In the genomic region with DNA sequence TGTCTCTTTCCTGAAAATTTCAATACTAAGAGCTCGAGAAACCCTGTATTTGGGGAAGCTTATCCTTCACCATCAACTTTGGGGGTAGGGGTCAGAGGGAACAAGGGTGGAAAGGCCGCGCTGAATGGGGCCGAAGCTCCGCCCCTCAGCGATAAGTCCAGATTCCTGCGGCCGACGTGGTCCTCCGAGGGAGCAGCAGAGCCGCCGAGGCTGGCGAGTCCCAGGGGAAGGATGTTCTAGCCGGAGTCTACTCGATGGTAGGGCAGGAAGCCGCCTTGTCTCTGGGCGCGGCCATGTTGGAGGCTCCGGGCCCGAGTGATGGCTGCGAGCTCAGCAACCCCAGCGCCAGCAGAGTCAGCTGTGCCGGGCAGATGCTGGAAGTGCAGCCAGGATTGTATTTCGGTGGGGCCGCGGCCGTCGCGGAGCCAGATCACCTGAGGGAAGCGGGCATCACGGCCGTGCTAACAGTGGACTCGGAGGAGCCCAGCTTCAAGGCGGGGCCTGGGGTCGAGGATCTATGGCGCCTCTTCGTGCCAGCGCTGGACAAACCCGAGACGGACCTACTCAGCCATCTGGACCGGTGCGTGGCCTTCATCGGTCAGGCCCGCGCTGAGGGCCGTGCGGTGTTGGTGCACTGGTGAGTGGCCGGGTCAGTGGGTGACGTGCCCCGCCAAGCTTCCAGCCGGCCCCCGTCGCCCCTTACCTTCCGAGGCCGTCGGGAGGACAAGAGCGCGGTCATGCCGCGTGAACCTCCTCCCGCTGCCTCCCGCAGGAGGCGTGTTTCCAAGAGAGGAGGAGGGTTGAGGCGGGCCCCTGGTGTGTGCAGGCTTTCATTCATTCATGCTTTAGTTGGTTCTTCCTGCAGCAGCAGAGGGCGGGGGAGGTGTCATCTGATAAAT, we compare ENCODE assay signal across 1 cellular context.
TF ChIP-seq lines count a peak whose summit lies in the region.

A gene with protein sequence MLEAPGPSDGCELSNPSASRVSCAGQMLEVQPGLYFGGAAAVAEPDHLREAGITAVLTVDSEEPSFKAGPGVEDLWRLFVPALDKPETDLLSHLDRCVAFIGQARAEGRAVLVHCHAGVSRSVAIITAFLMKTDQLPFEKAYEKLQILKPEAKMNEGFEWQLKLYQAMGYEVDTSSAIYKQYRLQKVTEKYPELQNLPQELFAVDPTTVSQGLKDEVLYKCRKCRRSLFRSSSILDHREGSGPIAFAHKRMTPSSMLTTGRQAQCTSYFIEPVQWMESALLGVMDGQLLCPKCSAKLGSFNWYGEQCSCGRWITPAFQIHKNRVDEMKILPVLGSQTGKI (plus strand): TSS at position 278 of the 899 bp plus-strand sequence. CDS start 16 bp downstream, at position 294.

TF ChIP-seq in HepG2, 621 proteins besides CTCF, POLR2A, EP300 and RAD21 (continued from another document and continues in another):
- TF ChIP-seq, protein P1, sequence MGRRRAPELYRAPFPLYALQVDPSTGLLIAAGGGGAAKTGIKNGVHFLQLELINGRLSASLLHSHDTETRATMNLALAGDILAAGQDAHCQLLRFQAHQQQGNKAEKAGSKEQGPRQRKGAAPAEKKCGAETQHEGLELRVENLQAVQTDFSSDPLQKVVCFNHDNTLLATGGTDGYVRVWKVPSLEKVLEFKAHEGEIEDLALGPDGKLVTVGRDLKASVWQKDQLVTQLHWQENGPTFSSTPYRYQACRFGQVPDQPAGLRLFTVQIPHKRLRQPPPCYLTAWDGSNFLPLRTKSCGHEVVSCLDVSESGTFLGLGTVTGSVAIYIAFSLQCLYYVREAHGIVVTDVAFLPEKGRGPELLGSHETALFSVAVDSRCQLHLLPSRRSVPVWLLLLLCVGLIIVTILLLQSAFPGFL (CRISPR knock-in tag; IDR thresholded peaks at IDR 0.05), result no peak
- TF ChIP-seq TCF12 (IDR thresholded peaks at IDR 0.05) (no peak), TCF12 (CRISPR knock-in tag; IDR thresholded peaks at IDR 0.05) (peak; percentile 68; the same call in 1 of the 2 replicates), ZNF331 (CRISPR knock-in tag; IDR thresholded peaks at IDR 0.05) (peak; percentile 53), HMG20A (CRISPR knock-in tag; IDR thresholded peaks at IDR 0.05; ENCODE audit: borderline replicate concordance) (no peak), DPF2 (CRISPR knock-in tag; IDR thresholded peaks at IDR 0.05; ENCODE audit: borderline replicate concordance, low read depth) (no peak), MBNL3 (CRISPR knock-in tag; conservative IDR thresholded peaks at IDR 0.05) (no peak), HMGA1 (CRISPR knock-in tag; conservative IDR thresholded peaks at IDR 0.05) (no peak), ZNF569 (CRISPR knock-in tag; IDR thresholded peaks at IDR 0.05; ENCODE audit: borderline replicate concordance) (no peak; the same call in 1 of the 2 replicates), ZNF547 (CRISPR knock-in tag; IDR thresholded peaks at IDR 0.05) (no peak; the same call in 1 of the 2 replicates), ZNF713 (CRISPR knock-in tag; IDR thresholded peaks at IDR 0.05) (no peak), ZZZ3 (CRISPR knock-in tag; IDR thresholded peaks at IDR 0.05; ENCODE audit: borderline replicate concordance) (peak; percentile 41), NKX3-1 (CRISPR knock-in tag; IDR thresholded peaks at IDR 0.05) (peak; percentile 47; the same call in 1 of the 2 replicates), KLF16 (CRISPR knock-in tag; IDR thresholded peaks at IDR 0.05) (peak in 1 of 2 experiments; percentile 58; a peak in 1 of 4 replicates), ATF1 (CRISPR knock-in tag; IDR thresholded peaks at IDR 0.05) (no peak), GLI4 (CRISPR knock-in tag; IDR thresholded peaks at IDR 0.05; ENCODE audit: borderline replicate concordance) (0 out of 2 replicates have a peak, but pooled peaks have one; percentile 4), ZMYM3 (CRISPR knock-in tag; IDR thresholded peaks at IDR 0.05) (peak; percentile 69; the same call in 1 of the 2 replicates), PCBP2 (optimal IDR thresholded peaks at IDR 0.05; ENCODE audit: low read depth, low read length, poor library complexity, severe bottlenecking) (no peak), SNRNP70 (IDR thresholded peaks at IDR 0.05; ENCODE audit: low read depth, low read length) (no peak), NRL (CRISPR knock-in tag; IDR thresholded peaks at IDR 0.05; ENCODE audit: borderline replicate concordance) (peak; percentile 87), SP2 (CRISPR knock-in tag; IDR thresholded peaks at IDR 0.05) (0 out of 2 replicates have a peak, but pooled peaks have one; percentile 35), NCOA5 (CRISPR knock-in tag; IDR thresholded peaks at IDR 0.05) (no peak), FOXA3 (CRISPR knock-in tag; IDR thresholded peaks at IDR 0.05) (peak; percentile 3; the same call in 1 of the 2 replicates), SMC3 (IDR thresholded peaks at IDR 0.05; ENCODE audit: low read length) (no peak), SAP130 (CRISPR knock-in tag; IDR thresholded peaks at IDR 0.05; ENCODE audit: low read depth) (peak; percentile 75), KMT2B (CRISPR knock-in tag; IDR thresholded peaks at IDR 0.05) (peak; percentile 83), ATRX (CRISPR knock-in tag; IDR thresholded peaks at IDR 0.05; ENCODE audit: borderline replicate concordance) (no peak), ISL2 (CRISPR knock-in tag; IDR thresholded peaks at IDR 0.05) (peak; percentile 54; the same call in 1 of the 2 replicates), SMARCE1 (IDR thresholded peaks at IDR 0.05; ENCODE audit: borderline replicate concordance) (no peak), NCOR1 (IDR thresholded peaks at IDR 0.05; ENCODE audit: borderline replicate concordance, low read length) (no peak), MIER3 (CRISPR knock-in tag; IDR thresholded peaks at IDR 0.05; ENCODE audit: borderline replicate concordance) (peak; percentile 60; the same call in 1 of the 2 replicates), NCOA2 (CRISPR knock-in tag; IDR thresholded peaks at IDR 0.05) (peak; percentile 44; the same call in 1 of the 2 replicates), KDM4B (CRISPR knock-in tag; IDR thresholded peaks at IDR 0.05) (no peak), ZNF781 (CRISPR knock-in tag; IDR thresholded peaks at IDR 0.05; ENCODE audit: borderline replicate concordance, not compliant biosample characterization) (peak; percentile 95)
- TF ChIP-seq, protein P2, sequence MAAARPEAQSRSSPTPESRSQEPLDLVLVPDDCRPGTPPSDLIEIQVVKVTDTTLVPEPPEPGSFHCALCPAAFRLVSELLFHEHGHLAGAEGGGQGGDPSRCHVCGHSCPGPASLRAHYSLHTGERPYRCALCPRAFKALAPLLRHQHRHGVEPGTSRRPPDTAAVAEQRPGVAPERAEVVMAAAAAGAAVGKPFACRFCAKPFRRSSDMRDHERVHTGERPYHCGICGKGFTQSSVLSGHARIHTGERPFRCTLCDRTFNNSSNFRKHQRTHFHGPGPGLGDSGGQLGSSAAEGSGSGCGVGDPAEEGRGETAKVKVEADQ (CRISPR knock-in tag; IDR thresholded peaks at IDR 0.05; ENCODE audit: borderline replicate concordance), result peak; percentile 36; the same call in 1 of the 2 replicates
- TF ChIP-seq, protein P3, sequence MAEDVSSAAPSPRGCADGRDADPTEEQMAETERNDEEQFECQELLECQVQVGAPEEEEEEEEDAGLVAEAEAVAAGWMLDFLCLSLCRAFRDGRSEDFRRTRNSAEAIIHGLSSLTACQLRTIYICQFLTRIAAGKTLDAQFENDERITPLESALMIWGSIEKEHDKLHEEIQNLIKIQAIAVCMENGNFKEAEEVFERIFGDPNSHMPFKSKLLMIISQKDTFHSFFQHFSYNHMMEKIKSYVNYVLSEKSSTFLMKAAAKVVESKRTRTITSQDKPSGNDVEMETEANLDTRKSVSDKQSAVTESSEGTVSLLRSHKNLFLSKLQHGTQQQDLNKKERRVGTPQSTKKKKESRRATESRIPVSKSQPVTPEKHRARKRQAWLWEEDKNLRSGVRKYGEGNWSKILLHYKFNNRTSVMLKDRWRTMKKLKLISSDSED (CRISPR knock-in tag; IDR thresholded peaks at IDR 0.05), result no peak
- TF ChIP-seq, protein P4, sequence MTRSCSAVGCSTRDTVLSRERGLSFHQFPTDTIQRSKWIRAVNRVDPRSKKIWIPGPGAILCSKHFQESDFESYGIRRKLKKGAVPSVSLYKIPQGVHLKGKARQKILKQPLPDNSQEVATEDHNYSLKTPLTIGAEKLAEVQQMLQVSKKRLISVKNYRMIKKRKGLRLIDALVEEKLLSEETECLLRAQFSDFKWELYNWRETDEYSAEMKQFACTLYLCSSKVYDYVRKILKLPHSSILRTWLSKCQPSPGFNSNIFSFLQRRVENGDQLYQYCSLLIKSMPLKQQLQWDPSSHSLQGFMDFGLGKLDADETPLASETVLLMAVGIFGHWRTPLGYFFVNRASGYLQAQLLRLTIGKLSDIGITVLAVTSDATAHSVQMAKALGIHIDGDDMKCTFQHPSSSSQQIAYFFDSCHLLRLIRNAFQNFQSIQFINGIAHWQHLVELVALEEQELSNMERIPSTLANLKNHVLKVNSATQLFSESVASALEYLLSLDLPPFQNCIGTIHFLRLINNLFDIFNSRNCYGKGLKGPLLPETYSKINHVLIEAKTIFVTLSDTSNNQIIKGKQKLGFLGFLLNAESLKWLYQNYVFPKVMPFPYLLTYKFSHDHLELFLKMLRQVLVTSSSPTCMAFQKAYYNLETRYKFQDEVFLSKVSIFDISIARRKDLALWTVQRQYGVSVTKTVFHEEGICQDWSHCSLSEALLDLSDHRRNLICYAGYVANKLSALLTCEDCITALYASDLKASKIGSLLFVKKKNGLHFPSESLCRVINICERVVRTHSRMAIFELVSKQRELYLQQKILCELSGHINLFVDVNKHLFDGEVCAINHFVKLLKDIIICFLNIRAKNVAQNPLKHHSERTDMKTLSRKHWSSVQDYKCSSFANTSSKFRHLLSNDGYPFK (CRISPR knock-in tag; IDR thresholded peaks at IDR 0.05; ENCODE audit: borderline replicate concordance), result peak; percentile 99
- TF ChIP-seq, protein P5, sequence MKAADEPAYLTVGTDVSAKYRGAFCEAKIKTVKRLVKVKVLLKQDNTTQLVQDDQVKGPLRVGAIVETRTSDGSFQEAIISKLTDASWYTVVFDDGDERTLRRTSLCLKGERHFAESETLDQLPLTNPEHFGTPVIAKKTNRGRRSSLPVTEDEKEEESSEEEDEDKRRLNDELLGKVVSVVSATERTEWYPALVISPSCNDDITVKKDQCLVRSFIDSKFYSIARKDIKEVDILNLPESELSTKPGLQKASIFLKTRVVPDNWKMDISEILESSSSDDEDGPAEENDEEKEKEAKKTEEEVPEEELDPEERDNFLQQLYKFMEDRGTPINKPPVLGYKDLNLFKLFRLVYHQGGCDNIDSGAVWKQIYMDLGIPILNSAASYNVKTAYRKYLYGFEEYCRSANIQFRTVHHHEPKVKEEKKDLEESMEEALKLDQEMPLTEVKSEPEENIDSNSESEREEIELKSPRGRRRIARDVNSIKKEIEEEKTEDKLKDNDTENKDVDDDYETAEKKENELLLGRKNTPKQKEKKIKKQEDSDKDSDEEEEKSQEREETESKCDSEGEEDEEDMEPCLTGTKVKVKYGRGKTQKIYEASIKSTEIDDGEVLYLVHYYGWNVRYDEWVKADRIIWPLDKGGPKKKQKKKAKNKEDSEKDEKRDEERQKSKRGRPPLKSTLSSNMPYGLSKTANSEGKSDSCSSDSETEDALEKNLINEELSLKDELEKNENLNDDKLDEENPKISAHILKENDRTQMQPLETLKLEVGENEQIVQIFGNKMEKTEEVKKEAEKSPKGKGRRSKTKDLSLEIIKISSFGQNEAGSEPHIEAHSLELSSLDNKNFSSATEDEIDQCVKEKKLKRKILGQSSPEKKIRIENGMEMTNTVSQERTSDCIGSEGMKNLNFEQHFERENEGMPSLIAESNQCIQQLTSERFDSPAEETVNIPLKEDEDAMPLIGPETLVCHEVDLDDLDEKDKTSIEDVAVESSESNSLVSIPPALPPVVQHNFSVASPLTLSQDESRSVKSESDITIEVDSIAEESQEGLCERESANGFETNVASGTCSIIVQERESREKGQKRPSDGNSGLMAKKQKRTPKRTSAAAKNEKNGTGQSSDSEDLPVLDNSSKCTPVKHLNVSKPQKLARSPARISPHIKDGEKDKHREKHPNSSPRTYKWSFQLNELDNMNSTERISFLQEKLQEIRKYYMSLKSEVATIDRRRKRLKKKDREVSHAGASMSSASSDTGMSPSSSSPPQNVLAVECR (CRISPR knock-in tag; IDR thresholded peaks at IDR 0.05; ENCODE audit: borderline replicate concordance), result peak; percentile 91
- TF ChIP-seq, protein P6, sequence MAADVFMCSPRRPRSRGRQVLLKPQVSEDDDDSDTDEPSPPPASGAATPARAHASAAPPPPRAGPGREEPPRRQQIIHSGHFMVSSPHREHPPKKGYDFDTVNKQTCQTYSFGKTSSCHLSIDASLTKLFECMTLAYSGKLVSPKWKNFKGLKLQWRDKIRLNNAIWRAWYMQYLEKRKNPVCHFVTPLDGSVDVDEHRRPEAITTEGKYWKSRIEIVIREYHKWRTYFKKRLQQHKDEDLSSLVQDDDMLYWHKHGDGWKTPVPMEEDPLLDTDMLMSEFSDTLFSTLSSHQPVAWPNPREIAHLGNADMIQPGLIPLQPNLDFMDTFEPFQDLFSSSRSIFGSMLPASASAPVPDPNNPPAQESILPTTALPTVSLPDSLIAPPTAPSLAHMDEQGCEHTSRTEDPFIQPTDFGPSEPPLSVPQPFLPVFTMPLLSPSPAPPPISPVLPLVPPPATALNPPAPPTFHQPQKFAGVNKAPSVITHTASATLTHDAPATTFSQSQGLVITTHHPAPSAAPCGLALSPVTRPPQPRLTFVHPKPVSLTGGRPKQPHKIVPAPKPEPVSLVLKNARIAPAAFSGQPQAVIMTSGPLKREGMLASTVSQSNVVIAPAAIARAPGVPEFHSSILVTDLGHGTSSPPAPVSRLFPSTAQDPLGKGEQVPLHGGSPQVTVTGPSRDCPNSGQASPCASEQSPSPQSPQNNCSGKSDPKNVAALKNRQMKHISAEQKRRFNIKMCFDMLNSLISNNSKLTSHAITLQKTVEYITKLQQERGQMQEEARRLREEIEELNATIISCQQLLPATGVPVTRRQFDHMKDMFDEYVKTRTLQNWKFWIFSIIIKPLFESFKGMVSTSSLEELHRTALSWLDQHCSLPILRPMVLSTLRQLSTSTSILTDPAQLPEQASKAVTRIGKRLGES (CRISPR knock-in tag; IDR thresholded peaks at IDR 0.05; ENCODE audit: borderline replicate concordance), result no peak
- TF ChIP-seq, protein P7, sequence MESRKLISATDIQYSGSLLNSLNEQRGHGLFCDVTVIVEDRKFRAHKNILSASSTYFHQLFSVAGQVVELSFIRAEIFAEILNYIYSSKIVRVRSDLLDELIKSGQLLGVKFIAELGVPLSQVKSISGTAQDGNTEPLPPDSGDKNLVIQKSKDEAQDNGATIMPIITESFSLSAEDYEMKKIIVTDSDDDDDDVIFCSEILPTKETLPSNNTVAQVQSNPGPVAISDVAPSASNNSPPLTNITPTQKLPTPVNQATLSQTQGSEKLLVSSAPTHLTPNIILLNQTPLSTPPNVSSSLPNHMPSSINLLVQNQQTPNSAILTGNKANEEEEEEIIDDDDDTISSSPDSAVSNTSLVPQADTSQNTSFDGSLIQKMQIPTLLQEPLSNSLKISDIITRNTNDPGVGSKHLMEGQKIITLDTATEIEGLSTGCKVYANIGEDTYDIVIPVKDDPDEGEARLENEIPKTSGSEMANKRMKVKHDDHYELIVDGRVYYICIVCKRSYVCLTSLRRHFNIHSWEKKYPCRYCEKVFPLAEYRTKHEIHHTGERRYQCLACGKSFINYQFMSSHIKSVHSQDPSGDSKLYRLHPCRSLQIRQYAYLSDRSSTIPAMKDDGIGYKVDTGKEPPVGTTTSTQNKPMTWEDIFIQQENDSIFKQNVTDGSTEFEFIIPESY (CRISPR knock-in tag; IDR thresholded peaks at IDR 0.05), result peak; percentile 96
